ENCODE assay signal across 30 cellular contexts in the genomic region with DNA sequence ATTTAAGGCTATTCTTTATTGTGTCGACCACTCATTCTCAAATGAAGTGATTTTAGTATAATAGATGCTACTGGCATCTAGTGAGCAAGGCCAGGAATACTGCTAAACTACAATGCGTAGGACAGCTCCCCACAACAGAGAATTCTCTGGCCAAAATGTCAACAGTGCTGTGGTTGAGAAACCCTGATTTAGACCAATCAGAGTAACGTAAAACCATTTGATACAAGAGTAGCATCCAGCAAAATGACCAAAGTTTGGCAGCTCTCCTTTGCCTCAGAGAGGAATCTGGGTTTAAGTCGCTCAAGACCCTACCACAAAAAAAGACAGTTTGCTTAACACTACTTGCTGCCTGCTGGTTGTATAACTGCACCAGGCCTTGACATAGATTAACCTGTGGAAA. TPM values are rescaled to one million over a fixed set of nuclear protein-coding genes. Genes with fewer than 3 reads are reported as not detected.
DNase-seq lines count a peak whose midpoint lies in the region; ATAC-seq, FAIRE-seq and TF ChIP-seq lines count a peak whose summit lies in the region.
"Had no signal": no experiment of that assay in that cellular context is flagged by ENCODE, and none has a peak within 500 bp of the region (broad histone marks: within the 10 kb centered on the region; RNA-seq: fewer than 3 reads in every experiment).

No MANE protein-coding gene starts in this region.

- H3K9me2 ChIP-seq in GM23338 (ENCODE audit: insufficient read depth) = peaks cover 6% of the 10 kb centered on the region; the same call in 1 of the 2 replicates

- H3K4ac ChIP-seq in H1 (replicated peaks; ENCODE audit: insufficient read length, low read depth, low read length) = no peak overlapping the region

- no peak overlapping the region for H3K14ac ChIP-seq in H1 (ENCODE audit: insufficient read length)

- H2BK20ac ChIP-seq in H1 (ENCODE audit: low read length) = no peak overlapping the region

- no peak overlapping the region for H3K56ac ChIP-seq in H1 (replicated peaks; ENCODE audit: insufficient read length, low read depth, low read length)

- no peak overlapping the region for H2BK12ac ChIP-seq in H1 (ENCODE audit: low read depth, low read length)

- H3K23ac ChIP-seq in H1 (ENCODE audit: insufficient read length) = no peak overlapping the region

- TF ChIP-seq CTCF in GM23338 (conservative IDR thresholded peaks at IDR 0.05; ENCODE audit: low read depth in 2 of 2) (no peak), H1 (IDR thresholded peaks at IDR 0.05; ENCODE audit: control extremely low read depth in 1 of 3, insufficient read depth in 1 of 3, low read depth in 1 of 3, low read length in 3 of 3) (no peak), left ventricle myocardium inferior (IDR thresholded peaks at IDR 0.05; ENCODE audit: borderline replicate concordance) (no peak)

- no peak overlapping the region for H4K8ac ChIP-seq in H1 (ENCODE audit: extremely low read depth, insufficient read depth, low read length)

- no peak overlapping the region for H2BK120ac ChIP-seq in H1 (replicated peaks; ENCODE audit: low read depth, low read length)

- H3K9me3 Mint-ChIP-seq in GM23338 = peaks cover 8% of the 10 kb centered on the region; the same call in 2 of the 3 replicates
- no peaks in the 10 kb centered on the region for H3K9me3 Mint-ChIP-seq in activated T-cell treated with anti-CD3 and anti-CD28 coated beads, Interleukin-2, amount 50 U/mL, for 24 hours
- H3K9me3 Mint-ChIP-seq: activated naive CD4-positive, alpha-beta T cell treated with anti-CD3 and anti-CD28 coated beads, Interleukin-2, amount 10 ng/mL, durations not matched to agents 7 days and 5 days; activated T-helper 1 cell treated with anti-CD3 and anti-CD28 coated beads, Interleukin-12 subunit alpha, Interleukin-12 subunit beta, Interleukin-2, Interleukin-4 antibody, amounts not matched to agents 30 ng/mL and 10 ng/mL and 1 ng/mL, durations not matched to agents 14 hours and 24 hours and 36 hours had no signal

- TF ChIP-seq EP300 in H1 (IDR thresholded peaks at IDR 0.05; ENCODE audit: borderline replicate concordance in 1 of 2, low read depth in 2 of 2, low read length in 2 of 2) = no peak

- H2AFZ ChIP-seq in GM23338 (no peak overlapping the region), H1 (ENCODE audit: low read length) (0 out of 2 replicates have a peak overlapping the region, but pooled peaks have one; percentile 28)

- no peaks in the 10 kb centered on the region for H3K79me2 ChIP-seq in GM23338 (replicated peaks; ENCODE audit: insufficient read depth)
- no peaks in the 10 kb centered on the region for H3K79me2 ChIP-seq in H1 (ENCODE audit: control insufficient read depth in 1 of 2, insufficient read depth in 2 of 2, low read length in 2 of 2)

- H4K20me1 ChIP-seq in GM23338 (replicated peaks; ENCODE audit: insufficient read depth) (no peaks in the 10 kb centered on the region), H1 (replicated peaks in 1 of 2; ENCODE audit: control insufficient read depth in 1 of 2, insufficient read depth in 2 of 2, low read length in 2 of 2) (no peaks in the 10 kb centered on the region)

- H3K27ac Mint-ChIP-seq in GM23338 = no peak overlapping the region
- no peak overlapping the region for H3K27ac Mint-ChIP-seq in activated T-cell treated with anti-CD3 and anti-CD28 coated beads, Interleukin-2, amount 50 U/mL, for 24 hours
- H3K27ac Mint-ChIP-seq: activated naive CD4-positive, alpha-beta T cell treated with anti-CD3 and anti-CD28 coated beads, Interleukin-2, amount 10 ng/mL, durations not matched to agents 7 days and 5 days; activated T-helper 1 cell treated with anti-CD3 and anti-CD28 coated beads, Interleukin-12 subunit alpha, Interleukin-12 subunit beta, Interleukin-2, Interleukin-4 antibody, amounts not matched to agents 30 ng/mL and 10 ng/mL and 1 ng/mL, durations not matched to agents 14 hours and 24 hours and 36 hours; naive B cell; stimulated activated memory B cell treated with anti-CD40 and anti-IgM and Interleukin-4, amounts not matched to agents 10 μg/mL and 1 μg/mL and 100 μg/mL, for 72 hours had no signal

- H3K4me1 ChIP-seq in GM23338 (ENCODE audit: insufficient read depth) (peaks cover 36% of the 10 kb centered on the region), H1 (replicated peaks in 1 of 4; ENCODE audit: control insufficient read depth in 3 of 4, insufficient read depth in 4 of 4, low read length in 3 of 4) (peaks cover 0 to 13% (median 7%) of the 10 kb centered on the region in 4 experiments; a peak in 3 of 7 replicates), left ventricle myocardium inferior (peaks cover 36% of the 10 kb centered on the region), rectal smooth muscle tissue (ENCODE audit: control insufficient read depth, insufficient read depth, low read length) (peaks cover 15% of the 10 kb centered on the region)
- H3K4me1 ChIP-seq: suprapubic skin, uterus had no signal

- H3K18ac ChIP-seq in H1 (ENCODE audit: extremely low read depth, low read length) = no peak overlapping the region

- no peak overlapping the region for H2BK15ac ChIP-seq in H1 (ENCODE audit: low read length)

- DNase-seq in GM23338 (ENCODE audit: low spot score) (no peak), H1 (ENCODE audit: low read depth in 1 of 2, low spot score in 2 of 2) (no peak), left ventricle myocardium inferior (no peak), HuH-7 (ENCODE audit: low spot score) (no peak), RCC 7860 (ENCODE audit: low spot score) (no peak)
- DNase-seq in activated T-cell treated with anti-CD3 and anti-CD28 coated beads, Interleukin-2, amount 50 U/mL, for 24 hours = no peak
- DNase-seq: 8988T; activated CD4-positive, alpha-beta T cell treated with anti-CD3 and anti-CD28 coated beads, Interleukin-2, amount 50 U/mL, for 4 hours; activated naive CD4-positive, alpha-beta T cell treated with anti-CD3 and anti-CD28 coated beads, Interleukin-2, amount 10 ng/mL, durations not matched to agents 7 days and 5 days; dermis blood vessel endothelial cell; KG1; mesendoderm; MM.1S; naive B cell; NCI-H2081; NCI-H345; NCI-H774; retina; RPMI8226; stimulated activated CD4-positive, alpha-beta T cell treated with anti-CD3 and anti-CD28 coated beads, Interleukin-4, amount 100 ng/mL, for 4 hours; uterus had no signal

- H3K23me2 ChIP-seq in H1 (ENCODE audit: low read depth, low read length) = no peaks in the 10 kb centered on the region

- POLR2A ChIA-PET in H1 (lab: Charles Lee; ENCODE audit: partially characterized antibody) = no interaction called here

- no peak overlapping the region for H4K5ac ChIP-seq in H1 (ENCODE audit: insufficient read length, low read depth, low read length)

- H3K79me1 ChIP-seq in H1 (ENCODE audit: low read depth, low read length) = no peaks in the 10 kb centered on the region

- peaks cover 2% of the 10 kb centered on the region for H3K27me3 Mint-ChIP-seq in GM23338 (ENCODE audit: insufficient read depth, low read depth, poor library complexity)
- H3K27me3 Mint-ChIP-seq in activated T-cell treated with anti-CD3 and anti-CD28 coated beads, Interleukin-2, amount 50 U/mL, for 24 hours = no peaks in the 10 kb centered on the region
- H3K27me3 Mint-ChIP-seq: activated naive CD4-positive, alpha-beta T cell treated with anti-CD3 and anti-CD28 coated beads, Interleukin-2, amount 10 ng/mL, durations not matched to agents 7 days and 5 days; central memory CD8-positive, alpha-beta T cell; naive B cell; stimulated activated memory B cell treated with anti-CD40 and anti-IgM and Interleukin-4, amounts not matched to agents 10 μg/mL and 1 μg/mL and 100 μg/mL, for 72 hours had no signal

- H3K4me3 Mint-ChIP-seq in GM23338 = no peak overlapping the region
- no peak overlapping the region for H3K4me3 Mint-ChIP-seq in activated T-cell treated with anti-CD3 and anti-CD28 coated beads, Interleukin-2, amount 50 U/mL, for 24 hours
- H3K4me3 Mint-ChIP-seq: activated naive CD4-positive, alpha-beta T cell treated with anti-CD3 and anti-CD28 coated beads, Interleukin-2, amount 10 ng/mL, durations not matched to agents 7 days and 5 days; activated T-helper 1 cell treated with anti-CD3 and anti-CD28 coated beads, Interleukin-12 subunit alpha, Interleukin-12 subunit beta, Interleukin-2, Interleukin-4 antibody, amounts not matched to agents 30 ng/mL and 10 ng/mL and 1 ng/mL, durations not matched to agents 14 hours and 24 hours and 36 hours; central memory CD8-positive, alpha-beta T cell; naive B cell; stimulated activated memory B cell treated with anti-CD40 and anti-IgM and Interleukin-4, amounts not matched to agents 10 μg/mL and 1 μg/mL and 100 μg/mL, for 72 hours had no signal

- no peaks in the 10 kb centered on the region for H3F3A ChIP-seq in GM23338 (replicated peaks; ENCODE audit: low read depth)

- no peak for FAIRE-seq in H1 (lab: Jason Lieb, UNC)
- no peak for FAIRE-seq in RCC 7860 (lab: Jason Lieb, UNC)
- FAIRE-seq: TTC549 had no signal

- no peak overlapping the region for H3K9ac ChIP-seq in H1 (replicated peaks in 1 of 4; ENCODE audit: extremely low read depth in 1 of 4, low read depth in 3 of 4, low read length in 3 of 4)
- H3K9ac ChIP-seq in rectal smooth muscle tissue (ENCODE audit: low read length) = no peak overlapping the region

- peaks cover 25% of the 10 kb centered on the region for H3K36me3 Mint-ChIP-seq in GM23338 (ENCODE audit: low read depth)
- H3K36me3 Mint-ChIP-seq in activated T-cell treated with anti-CD3 and anti-CD28 coated beads, Interleukin-2, amount 50 U/mL, for 24 hours (ENCODE audit: low read depth) = peaks cover 16% of the 10 kb centered on the region

- peaks cover 32% of the 10 kb centered on the region for H3K4me1 Mint-ChIP-seq in GM23338
- no peaks in the 10 kb centered on the region for H3K4me1 Mint-ChIP-seq in activated T-cell treated with anti-CD3 and anti-CD28 coated beads, Interleukin-2, amount 50 U/mL, for 24 hours (ENCODE audit: low read depth)
- H3K4me1 Mint-ChIP-seq: activated naive CD4-positive, alpha-beta T cell treated with anti-CD3 and anti-CD28 coated beads, Interleukin-2, amount 10 ng/mL, durations not matched to agents 7 days and 5 days; central memory CD8-positive, alpha-beta T cell; naive B cell; stimulated activated memory B cell treated with anti-CD40 and anti-IgM and Interleukin-4, amounts not matched to agents 10 μg/mL and 1 μg/mL and 100 μg/mL, for 72 hours had no signal

- 0 out of 2 replicates have a peak overlapping the region, but pooled peaks have one; percentile 71 for H3K27ac ChIP-seq in GM23338 (ENCODE audit: low read depth)
- no peak overlapping the region for H3K27ac ChIP-seq in H1 (ENCODE audit: low read depth, low read length)
- peak overlapping the region; percentile 76 for H3K27ac ChIP-seq in left ventricle myocardium inferior (replicated peaks)
- peak overlapping the region; percentile 23 for H3K27ac ChIP-seq in rectal smooth muscle tissue (ENCODE audit: low read depth, low read length)
- H3K27ac ChIP-seq: suprapubic skin, uterus had no signal

- intact Hi-C loops in left ventricle myocardium inferior (cut with micrococcal nuclease) = no loop called here

- H3K4me2 ChIP-seq in GM23338 (peak overlapping the region; percentile 61; the same call in 1 of the 2 replicates), H1 (ENCODE audit: insufficient read depth in 1 of 2, low read depth in 2 of 2, low read length in 2 of 2) (no peak overlapping the region)

- H2BK5ac ChIP-seq in H1 (ENCODE audit: low read depth, low read length) = no peak overlapping the region

- no peak overlapping the region for H2AK5ac ChIP-seq in H1 (ENCODE audit: low read depth, low read length)

- ATAC-seq in GM23338 = peak; percentile 38; the same call in 1 of the 3 replicates
- no peak for ATAC-seq in GM21529 (IDR thresholded peaks at IDR 0.05; ENCODE audit: unreplicated experiment)
- ATAC-seq: HCT116; stimulated activated memory B cell treated with anti-CD40 and anti-IgM and Interleukin-4, amounts not matched to agents 10 μg/mL and 1 μg/mL and 100 μg/mL, for 72 hours had no signal

- CTCF ChIA-PET in H1 (lab: Charles Lee; ENCODE audit: partially characterized antibody) = interaction anchor here (1.9 kb wide), 1 partner anchor 40 kb away, joined by 4 read pairs; no protein-coding TSS in a partner anchor

- WGBS in H1 (ENCODE audit: extremely low coverage in 1 of 2, insufficient coverage in 1 of 2, insufficient read length in 1 of 2, insufficient replicate concordance in 2 of 2, low coverage in 1 of 2, low lambda C conversion rate in 2 of 2, missing lambda C conversion rate in 1 of 2), 2 experiments = 83% methylated on average over 4 of the region's 4 CpGs; no CpG with 5 or more reads in 1 of the 2 experiments

- H3K9me3 ChIP-seq in H1 (ENCODE audit: insufficient read depth in 2 of 2, low read depth in 1 of 2, low read length in 1 of 2) (peaks cover 0 to 3% of the 10 kb centered on the region in 2 experiments; a peak in 1 of 4 replicates), left ventricle myocardium inferior (replicated peaks) (no peaks in the 10 kb centered on the region)
- H3K9me3 ChIP-seq: suprapubic skin, uterus had no signal

- H4K91ac ChIP-seq in H1 (replicated peaks; ENCODE audit: insufficient read length, low read length) = no peak overlapping the region

- H3K36me3 ChIP-seq in GM23338 (ENCODE audit: insufficient read depth) = no peaks in the 10 kb centered on the region
- H3K36me3 ChIP-seq in H1 (ENCODE audit: control insufficient read depth in 2 of 4, insufficient read depth in 4 of 4, low read length in 3 of 4) = no peaks in the 10 kb centered on the region; a peak in 1 of 8 replicates
- H3K36me3 ChIP-seq in left ventricle myocardium inferior = peaks cover 13% of the 10 kb centered on the region
- H3K36me3 ChIP-seq in rectal smooth muscle tissue (ENCODE audit: control insufficient read depth, insufficient read depth, low read length) = no peaks in the 10 kb centered on the region
- H3K36me3 ChIP-seq: suprapubic skin, uterus had no signal

- H3K27me3 ChIP-seq in GM23338 (ENCODE audit: insufficient read depth) = no peaks in the 10 kb centered on the region
- no peaks in the 10 kb centered on the region for H3K27me3 ChIP-seq in H1 (replicated peaks in 1 of 4; ENCODE audit: control insufficient read depth in 3 of 4, extremely low read depth in 1 of 4, insufficient read depth in 3 of 4, low read length in 3 of 4)
- no peaks in the 10 kb centered on the region for H3K27me3 ChIP-seq in left ventricle myocardium inferior (ENCODE audit: low read depth)
- H3K27me3 ChIP-seq in rectal smooth muscle tissue (ENCODE audit: control insufficient read depth, insufficient read depth, low read length) = no peaks in the 10 kb centered on the region
- H3K27me3 ChIP-seq: suprapubic skin, uterus had no signal

- H3K4me3 ChIP-seq in GM23338 (no peak overlapping the region), H1 (ENCODE audit: extremely low read depth in 1 of 4, insufficient read depth in 2 of 4, low read depth in 3 of 4, low read length in 4 of 4) (no peak overlapping the region), left ventricle myocardium inferior (no peak overlapping the region), rectal smooth muscle tissue (ENCODE audit: low read length) (no peak overlapping the region)
- H3K4me3 ChIP-seq: suprapubic skin, uterus had no signal

- no peak for TF ChIP-seq RAD21 in H1 (IDR thresholded peaks at IDR 0.05 in 1 of 2, conservative IDR thresholded peaks at IDR 0.05 in 1 of 2; ENCODE audit: low read depth in 2 of 2, low read length in 2 of 2)

- no peak for TF ChIP-seq POLR2A in H1 (IDR thresholded peaks at IDR 0.05; ENCODE audit: control extremely low read depth in 1 of 2, low read depth in 2 of 2, low read length in 2 of 2)

RNA-seq across cellular contexts. Expression of a gene that starts 37.0 kb away (rescaled TPM):
- total RNA-seq in GM23338 (2014; rRNA removed; shearing (Covaris generic)) = 8.3 and 12.5 TPM in 2 replicates
- polyA plus RNA-seq in GM23338 (2016; fragmentation: Nextera tagmentation; extraction: Ambion mirVana) (13.2 and 15.7 TPM in 2 replicates), H1 (2011; rRNA removed) (0.16 and 0.30 TPM in 2 replicates)
- total RNA-seq in H1 (2021; fragmentation: NEBNext Ultra II Directional; extraction: Animal tissue kit (Norgen Biotek cat#: 25700)) = 6.9 and 9.7 TPM in 2 replicates
- polyA plus RNA-seq in H1 (2011; cell fraction: cytosol; rRNA removed) = 0.45 TPM
- 3.3 TPM for polyA plus RNA-seq in H1 (2011; cell fraction: nucleus; rRNA removed)
- 0.39 to 0.74 TPM (median 0.60 TPM) in 4 replicates for polyA plus RNA-seq in H1 (2012, experiment 1 of 2)
- polyA plus RNA-seq in H1 (2012, experiment 2 of 2) = 0.01 TPM
- 1.3 TPM for polyA plus RNA-seq in H1 (2013, experiment 1 of 2)
- 1.3 TPM for polyA plus RNA-seq in H1 (2013, experiment 2 of 2)
- 19.2 and 20.2 TPM in 2 replicates for polyA minus RNA-seq in H1 (2011; rRNA and poly(A)+ RNA removed)
- polyA minus RNA-seq in H1 (2011; cell fraction: cytosol; rRNA and poly(A)+ RNA removed) = 3.2 TPM
- 34.8 TPM for polyA minus RNA-seq in H1 (2011; cell fraction: nucleus; rRNA and poly(A)+ RNA removed)
- total RNA-seq in left ventricle myocardium inferior = 2,803 TPM
- total RNA-seq: osteocyte had no signal

Comparison
In these comparisons a context has a peak if more than half of its experiments do, and no peak if none do; other contexts are left out.
1. RNA of a gene that starts 37.0 kb away (total RNA-seq): 2,803 TPM in left ventricle myocardium inferior (single experiment); 8.3 to 12.5 TPM in GM23338 and 6.9 to 9.7 TPM in H1; every median in the first group is over 100 times any median in the second.